ENCODE assay signal across 1 cellular context in the genomic region with DNA sequence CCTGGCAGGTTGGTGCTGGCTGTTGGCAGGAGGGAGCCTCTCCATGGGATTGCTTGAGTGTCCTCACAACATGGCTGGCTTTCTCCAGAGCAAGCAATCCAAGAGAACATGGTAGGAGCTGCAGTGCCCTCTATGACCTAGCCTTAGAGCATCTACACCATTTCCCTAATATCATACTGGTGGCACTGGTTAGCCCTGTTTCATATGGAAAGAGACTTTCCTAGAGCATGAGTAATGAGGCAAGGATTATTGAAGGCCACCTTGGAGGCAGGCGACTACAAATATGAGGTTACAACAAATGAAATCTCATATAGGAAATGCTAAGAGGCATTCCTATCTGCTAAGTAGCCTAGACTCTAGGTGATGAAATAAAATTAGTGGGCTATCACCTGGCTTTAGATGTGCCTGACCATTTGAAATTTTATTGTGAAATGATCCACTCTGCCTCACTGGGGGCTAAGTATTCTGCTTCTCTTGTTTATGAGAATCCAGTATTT.
TF ChIP-seq lines count a peak whose summit lies in the region.

No MANE protein-coding gene starts in this region.

TF ChIP-seq in SK-N-SH treated with all-trans-retinoic acid at 6 μM for 48 hours, 23 proteins besides CTCF, POLR2A, EP300 and RAD21 (continued from another document):
- TF ChIP-seq, protein P1, sequence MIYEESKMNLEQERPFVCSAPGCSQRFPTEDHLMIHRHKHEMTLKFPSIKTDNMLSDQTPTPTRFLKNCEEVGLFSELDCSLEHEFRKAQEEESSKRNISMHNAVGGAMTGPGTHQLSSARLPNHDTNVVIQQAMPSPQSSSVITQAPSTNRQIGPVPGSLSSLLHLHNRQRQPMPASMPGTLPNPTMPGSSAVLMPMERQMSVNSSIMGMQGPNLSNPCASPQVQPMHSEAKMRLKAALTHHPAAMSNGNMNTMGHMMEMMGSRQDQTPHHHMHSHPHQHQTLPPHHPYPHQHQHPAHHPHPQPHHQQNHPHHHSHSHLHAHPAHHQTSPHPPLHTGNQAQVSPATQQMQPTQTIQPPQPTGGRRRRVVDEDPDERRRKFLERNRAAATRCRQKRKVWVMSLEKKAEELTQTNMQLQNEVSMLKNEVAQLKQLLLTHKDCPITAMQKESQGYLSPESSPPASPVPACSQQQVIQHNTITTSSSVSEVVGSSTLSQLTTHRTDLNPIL (CRISPR knock-in tag; IDR thresholded peaks at IDR 0.05; ENCODE audit: low read depth), result no peak
- TF ChIP-seq, protein P2, sequence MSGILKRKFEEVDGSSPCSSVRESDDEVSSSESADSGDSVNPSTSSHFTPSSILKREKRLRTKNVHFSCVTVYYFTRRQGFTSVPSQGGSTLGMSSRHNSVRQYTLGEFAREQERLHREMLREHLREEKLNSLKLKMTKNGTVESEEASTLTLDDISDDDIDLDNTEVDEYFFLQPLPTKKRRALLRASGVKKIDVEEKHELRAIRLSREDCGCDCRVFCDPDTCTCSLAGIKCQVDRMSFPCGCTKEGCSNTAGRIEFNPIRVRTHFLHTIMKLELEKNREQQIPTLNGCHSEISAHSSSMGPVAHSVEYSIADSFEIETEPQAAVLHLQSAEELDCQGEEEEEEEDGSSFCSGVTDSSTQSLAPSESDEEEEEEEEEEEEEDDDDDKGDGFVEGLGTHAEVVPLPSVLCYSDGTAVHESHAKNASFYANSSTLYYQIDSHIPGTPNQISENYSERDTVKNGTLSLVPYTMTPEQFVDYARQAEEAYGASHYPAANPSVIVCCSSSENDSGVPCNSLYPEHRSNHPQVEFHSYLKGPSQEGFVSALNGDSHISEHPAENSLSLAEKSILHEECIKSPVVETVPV (CRISPR knock-in tag; IDR thresholded peaks at IDR 0.05), result no peak
- TF ChIP-seq TCF4 (CRISPR knock-in tag; IDR thresholded peaks at IDR 0.05; ENCODE audit: borderline replicate concordance) (no peak), RARB (CRISPR knock-in tag; IDR thresholded peaks at IDR 0.05) (no peak), ZNF8 (CRISPR knock-in tag; IDR thresholded peaks at IDR 0.05) (no peak)
